In the genomic region with DNA sequence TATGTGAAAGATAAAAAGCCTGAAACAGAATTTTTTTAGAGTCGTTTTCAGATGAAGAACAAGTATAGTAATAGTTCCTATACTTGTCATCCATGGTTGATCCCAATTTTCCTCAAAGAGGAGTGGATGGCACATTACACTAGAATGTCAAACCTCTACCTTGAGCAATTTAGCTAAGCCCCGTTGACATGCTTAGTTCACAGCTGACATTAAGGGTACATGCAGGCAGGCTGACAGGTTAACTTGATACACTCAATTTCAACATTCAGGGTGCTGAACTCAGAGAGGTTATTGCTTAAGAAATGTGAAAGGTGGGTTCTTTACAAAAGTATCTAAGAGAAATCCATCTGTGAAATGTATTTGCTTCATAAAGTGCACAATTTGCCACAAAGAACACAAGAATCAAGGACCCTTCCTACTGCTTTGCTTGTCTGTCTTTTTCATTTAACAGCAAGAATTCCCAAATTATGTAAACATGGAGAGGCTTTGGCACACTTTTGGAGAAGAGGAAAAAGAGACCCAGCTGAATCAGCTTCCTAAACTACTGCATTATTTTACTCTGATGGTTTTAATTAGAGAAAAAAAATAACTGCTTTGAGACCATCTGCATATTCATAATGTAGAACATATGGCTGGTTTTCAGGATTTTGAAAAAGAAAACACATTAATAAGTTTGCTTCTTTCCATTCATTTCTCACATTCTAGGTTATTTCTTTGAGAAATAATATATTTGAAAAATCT, we compare ENCODE assay signal across 23 cellular contexts.
"Had no signal": no experiment of that assay in that cellular context is flagged by ENCODE, and none has a peak within 500 bp of the region (broad histone marks: within the 10 kb centered on the region; RNA-seq: fewer than 3 reads in every experiment).

No MANE protein-coding gene starts in this region.

- H3K9me3 ChIP-seq: adrenal gland had no signal

- DNase-seq: activated CD4-positive, alpha-beta memory T cell treated with anti-CD3 and anti-CD28 coated beads, Interleukin-2, amount 10 ng/mL, durations not matched to agents 7 days and 5 days; activated CD4-positive, alpha-beta T cell treated with anti-CD3 and anti-CD28 coated beads, Interleukin-2, amount 10 ng/mL, durations not matched to agents 7 days and 5 days; activated CD4-positive, CD25-positive, alpha-beta regulatory T cell; activated gamma-delta T cell; activated naive CD4-positive, alpha-beta T cell treated with anti-CD3 and anti-CD28 coated beads, Interleukin-2, amount 10 ng/mL, durations not matched to agents 7 days and 5 days; activated naive CD8-positive, alpha-beta T cell treated with anti-CD3 and anti-CD28 coated beads for 36 hours; activated T-cell treated with anti-CD3 and anti-CD28 coated beads for 4 hours; activated T-cell treated with anti-CD3 and anti-CD28 coated beads, Interleukin-2, amount 50 U/mL, for 48 hours; adrenal gland; anterior cingulate cortex; cerebellar nuclear complex; NCI-H1092; NCI-H1417 treated with DMSO at 0.1 percent for 48 hours; NCI-H187 treated with DMSO at 0.1 percent for 48 hours; NCI-H2081 treated with DMSO at 0.1 percent for 48 hours; NCI-H2171 treated with DMSO at 0.1 percent for 48 hours; NCI-H226; NCI-H526 treated with DMSO at 0.1 percent for 48 hours; SIG-M5; T-helper 1 cell had no signal

- ATAC-seq: activated T-helper 17 cell treated with anti-CD3 and anti-CD28 coated beads, Interleukin-2, amount 50 U/mL, for 72 hours had no signal

- H3K4me3 ChIP-seq: adrenal gland had no signal

- H3K27me3 ChIP-seq: adrenal gland had no signal

- H3K27ac ChIP-seq: adrenal gland, KMS-11, VCaP had no signal

- H3K36me3 ChIP-seq: adrenal gland had no signal
